ENCODE assay signal across 8 cellular contexts in the genomic region with DNA sequence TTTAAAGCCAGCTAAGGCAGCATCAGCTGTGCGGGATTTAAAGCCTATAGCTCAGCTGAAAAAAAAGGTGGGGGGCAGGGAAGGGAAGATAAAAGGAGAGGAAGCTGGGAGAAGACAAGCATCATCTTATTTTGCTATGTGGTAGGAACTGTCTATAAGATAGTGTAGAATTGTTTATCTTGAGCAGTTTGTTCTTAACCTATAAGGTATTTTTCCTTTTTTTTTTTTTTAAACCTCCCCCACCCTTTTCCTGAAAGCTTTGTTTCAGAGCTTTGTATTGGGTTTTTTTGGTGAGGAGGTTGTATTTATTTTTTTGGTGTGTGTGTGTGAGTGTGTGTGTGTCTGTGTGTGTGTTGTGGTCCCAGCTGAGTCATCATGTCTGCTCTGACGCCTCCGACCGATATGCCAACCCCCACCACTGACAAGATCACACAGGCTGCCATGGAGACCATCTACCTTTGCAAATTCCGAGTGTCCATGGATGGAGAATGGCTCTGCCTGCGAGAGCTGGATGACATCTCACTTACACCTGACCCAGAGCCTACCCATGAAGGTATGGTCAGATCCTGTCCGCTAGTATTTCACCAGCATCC. TPM values are rescaled to one million over a fixed set of nuclear protein-coding genes. Genes with fewer than 3 reads are reported as not detected.
A peak's percentile ranks its signal among the peaks of the same experiment; 100 is the strongest.
DNase-seq lines count a peak whose midpoint lies in the region; ATAC-seq and TF ChIP-seq lines count a peak whose summit lies in the region.

No MANE protein-coding gene starts in this region.

- no peaks in the 10 kb centered on the region for H3K27me3 ChIP-seq in stomach

- TF ChIP-seq POLR2A in stomach (IDR thresholded peaks at IDR 0.05) = no peak

- TF ChIP-seq EP300 in stomach (IDR thresholded peaks at IDR 0.05) = no peak

- in situ Hi-C loops in astrocyte of the cerebellum (cut with HindIII; ENCODE audit: low sequenced_read_pairs) = no loop called here

- no peak for ATAC-seq in GM19455 (IDR thresholded peaks at IDR 0.05; ENCODE audit: unreplicated experiment)

- peak overlapping the region in 4 of 5 donors; percentile 51 to 69 (median 66) for H3K27ac ChIP-seq in stomach

- TF ChIP-seq CTCF in astrocyte of the cerebellum (IDR thresholded peaks at IDR 0.05; ENCODE audit: low read depth, low read length, missing control alignments) (no peak), stomach (IDR thresholded peaks at IDR 0.05) (no peak)

- intact Hi-C loops in stomach (cut with DNase I; ENCODE audit: low total_unique reads) = no loop called here

- H3K36me3 ChIP-seq in stomach = peaks cover 0 to 7% (median 3%) of the 10 kb centered on the region in 4 donors

- peak; percentile 9 for DNase-seq in DMS53 treated with DMSO at 0.1 percent for 48 hours (lab: John Stamatoyannopoulos, UW; ENCODE audit: unreplicated experiment)
- DNase-seq in NCI-H526 treated with DMSO at 0.1 percent for 48 hours (lab: John Stamatoyannopoulos, UW) = peak; percentile 43
- DNase-seq in astrocyte of the cerebellum (ENCODE audit: low read depth) = no peak
- DNase-seq in left kidney (ENCODE audit: low read depth, low spot score) = peak; percentile 68
- no peak for DNase-seq in stomach
- no peak for DNase-seq in ureter (ENCODE audit: low spot score)
- DNase-seq in HK-2 (ENCODE audit: unreplicated experiment) = no peak

- H3K4me1 ChIP-seq in stomach = peaks cover 0 to 39% (median 14%) of the 10 kb centered on the region in 4 donors

- no peaks in the 10 kb centered on the region for H3K9me3 ChIP-seq in stomach

- H3K4me3 ChIP-seq in astrocyte of the cerebellum (ENCODE audit: low read depth, low read length) (peak overlapping the region; percentile 76), stomach (peak overlapping the region; percentile 30 to 37 (median 36))

- WGBS in stomach, 5 donors = 48 to 80% (median 71%) methylated on average over 5 to 7 of the region's 7 CpGs

RNA-seq across cellular contexts. Expression of a gene that starts 0.5 kb away (rescaled TPM):
- 100 to 1,000 TPM in 2 of 5 donors, 10 to 100 TPM in 3; 39.7 to 120 (median 94.5) TPM for total RNA-seq in stomach
- 10 to 100 TPM; 13.2 to 20.4 (median 14.4) TPM for polyA plus RNA-seq in stomach
- 89.2 TPM for total RNA-seq in ureter

RNA-seq across cellular contexts. Expression of a gene that starts 34.0 kb away (rescaled TPM):
- total RNA-seq in stomach = 10 to 100 TPM; 11.3 to 22.2 (median 17.5) TPM
- 10 to 100 TPM; 16.3 to 20.7 (median 19.5) TPM for polyA plus RNA-seq in stomach
- total RNA-seq in ureter = 26.0 TPM

RNA-seq across cellular contexts. Expression of a gene that starts 56.0 kb away (rescaled TPM):
- 100 to 1,000 TPM in 1 of 5 donors, 10 to 100 TPM in 3, 1 to 10 TPM in 1; 5.5 to 284 (median 25.0) TPM for total RNA-seq in stomach
- polyA plus RNA-seq in stomach = 100 to 1,000 TPM in 2 of 3 donors, 10 to 100 TPM in 1; 49.4 to 167 (median 136) TPM
- total RNA-seq in ureter = 374 TPM

Comparison
In these comparisons a context has a peak if more than half of its experiments do, and no peak if none do; other contexts are left out.
1. DNase-seq: peak in DMS53 treated with DMSO at 0.1 percent for 48 hours (single experiment), NCI-H526 treated with DMSO at 0.1 percent for 48 hours (single experiment) and left kidney (single experiment); none in astrocyte of the cerebellum (single experiment), stomach (single experiment), ureter (single experiment) and HK-2 (single experiment).